1 cellular context compared by ENCODE assay signal in the genomic region with DNA sequence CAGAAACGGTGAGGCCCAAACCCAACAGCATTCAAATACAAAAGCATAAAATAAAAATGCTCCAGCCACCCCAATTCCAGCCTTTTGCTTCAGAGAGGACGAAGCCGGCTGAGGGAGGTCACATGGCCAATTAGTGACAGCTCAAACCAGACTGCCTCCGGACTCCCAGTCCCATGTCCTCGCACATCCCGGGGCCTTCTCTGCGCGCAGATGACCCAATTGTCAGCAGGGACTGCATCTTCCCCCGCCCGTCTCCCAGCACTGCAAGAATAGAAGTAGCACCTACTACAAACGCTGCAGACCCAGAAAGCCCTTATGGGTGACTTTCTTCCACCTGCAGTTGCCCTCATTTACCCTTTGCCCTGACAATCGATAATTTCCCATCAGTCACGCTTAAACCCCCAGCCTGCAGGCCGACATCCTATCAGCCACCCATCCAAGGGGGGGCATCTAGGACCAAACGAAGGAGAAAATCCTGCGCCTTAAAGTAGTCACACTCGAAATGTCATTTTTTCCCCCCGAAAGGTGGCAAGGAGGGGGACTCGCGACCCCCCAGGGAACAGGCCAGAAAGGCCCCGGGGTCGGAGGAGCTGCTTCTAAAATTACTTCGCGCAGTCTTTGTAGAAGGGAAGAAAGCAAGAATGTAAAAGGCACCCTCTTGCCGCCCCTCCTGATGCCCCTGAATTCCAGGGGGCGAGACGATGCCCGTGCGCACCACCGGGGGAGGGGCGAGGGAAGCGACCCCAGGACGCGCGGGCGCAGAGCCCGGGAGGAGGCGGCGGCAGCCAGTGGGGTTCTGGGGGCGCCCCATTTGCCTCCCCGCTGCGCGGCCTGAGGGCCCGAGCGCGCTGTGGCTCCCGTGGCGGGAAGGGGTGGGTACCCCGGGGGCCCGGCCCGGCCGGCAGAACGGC.
TF ChIP-seq lines count a peak whose summit lies in the region.

No MANE protein-coding gene starts in this region.

TF ChIP-seq in GM12878, 131 proteins besides CTCF, POLR2A, EP300 and RAD21 (continued from another document):
- TF ChIP-seq ZBED1 (IDR thresholded peaks at IDR 0.05; ENCODE audit: borderline replicate concordance) (no peak), SIN3A (IDR thresholded peaks at IDR 0.05; ENCODE audit: low read depth, low read length) (0 out of 2 replicates have a peak, but pooled peaks have one; percentile 43), HDAC6 (IDR thresholded peaks at IDR 0.05; ENCODE audit: unreplicated experiment) (no peak), ZNF274 (IDR thresholded peaks at IDR 0.05; ENCODE audit: insufficient read depth, insufficient read length) (no peak), FOS (IDR thresholded peaks at IDR 0.05; ENCODE audit: borderline replicate concordance, extremely low read depth, insufficient read length) (no peak), ZNF24 (IDR thresholded peaks at IDR 0.05) (no peak), MTA3 (IDR thresholded peaks at IDR 0.05; ENCODE audit: borderline replicate concordance, low read length) (no peak), CBX5 (IDR thresholded peaks at IDR 0.05; ENCODE audit: low read depth) (no peak), TAF1 (IDR thresholded peaks at IDR 0.05; ENCODE audit: borderline replicate concordance, low read depth, low read length) (no peak)
- TF ChIP-seq, protein P1, sequence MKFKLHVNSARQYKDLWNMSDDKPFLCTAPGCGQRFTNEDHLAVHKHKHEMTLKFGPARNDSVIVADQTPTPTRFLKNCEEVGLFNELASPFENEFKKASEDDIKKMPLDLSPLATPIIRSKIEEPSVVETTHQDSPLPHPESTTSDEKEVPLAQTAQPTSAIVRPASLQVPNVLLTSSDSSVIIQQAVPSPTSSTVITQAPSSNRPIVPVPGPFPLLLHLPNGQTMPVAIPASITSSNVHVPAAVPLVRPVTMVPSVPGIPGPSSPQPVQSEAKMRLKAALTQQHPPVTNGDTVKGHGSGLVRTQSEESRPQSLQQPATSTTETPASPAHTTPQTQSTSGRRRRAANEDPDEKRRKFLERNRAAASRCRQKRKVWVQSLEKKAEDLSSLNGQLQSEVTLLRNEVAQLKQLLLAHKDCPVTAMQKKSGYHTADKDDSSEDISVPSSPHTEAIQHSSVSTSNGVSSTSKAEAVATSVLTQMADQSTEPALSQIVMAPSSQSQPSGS (IDR thresholded peaks at IDR 0.05; ENCODE audit: low read length) = no peak
